18 cellular contexts compared by ENCODE assay signal in the genomic region with DNA sequence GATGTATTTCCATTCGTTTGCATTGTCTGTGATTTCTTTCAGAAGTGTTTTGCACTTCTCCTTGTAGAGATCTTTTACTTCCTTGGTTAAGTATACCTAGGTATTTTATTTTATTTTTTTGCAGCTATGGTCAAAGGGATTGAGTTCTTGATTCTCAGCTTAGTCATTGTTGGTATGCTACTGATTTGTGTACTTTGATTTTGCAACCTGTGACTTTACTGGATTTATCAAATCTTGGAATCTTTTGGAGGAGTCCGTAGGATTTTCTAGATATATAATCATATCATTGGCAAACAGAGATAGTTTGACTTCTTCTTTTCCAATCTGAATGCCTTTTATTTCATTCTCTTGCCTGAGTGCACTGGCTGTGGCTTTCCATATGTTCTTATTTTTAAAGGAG. TPM values are rescaled to one million over a fixed set of nuclear protein-coding genes. Genes with fewer than 3 reads are reported as not detected.
DNase-seq lines count a peak whose midpoint lies in the region; ATAC-seq, FAIRE-seq and TF ChIP-seq lines count a peak whose summit lies in the region.
"Had no signal": no experiment of that assay in that cellular context is flagged by ENCODE, and none has a peak within 500 bp of the region (broad histone marks: within the 10 kb centered on the region; RNA-seq: fewer than 3 reads in every experiment).

No MANE protein-coding gene starts in this region.

- intact Hi-C loops in CD4-positive, alpha-beta memory T cell (cut with micrococcal nuclease), result no loop called here
- intact Hi-C loops in PC-9 (cut with micrococcal nuclease; ENCODE audit: unreplicated experiment), result no loop called here

- BruUV-seq in PC-9 (replicated peaks; lab: Mats Ljungman, UMichigan), result no TSS peak

- ATAC-seq in CD4-positive, CD25-positive, alpha-beta regulatory T cell (ENCODE audit: low read depth in 2 of 2), result no peak
- no peak for ATAC-seq in HG02798 (IDR thresholded peaks at IDR 0.05; ENCODE audit: poor library complexity, unreplicated experiment)
- ATAC-seq in HG02763 (IDR thresholded peaks at IDR 0.05; ENCODE audit: unreplicated experiment), result no peak

- H3K36me3 Mint-ChIP-seq in CD4-positive, CD25-positive, alpha-beta regulatory T cell, result peaks cover 19% of the 10 kb centered on the region
- peaks cover 7 to 53% of the 10 kb centered on the region in 2 donors for H3K36me3 Mint-ChIP-seq in CD4-positive, alpha-beta memory T cell
- H3K36me3 Mint-ChIP-seq in immature natural killer cell, result peaks cover 3 to 19% (median 5%) of the 10 kb centered on the region in 3 donors

- H3K27me3 Mint-ChIP-seq in CD4-positive, CD25-positive, alpha-beta regulatory T cell, result no peaks in the 10 kb centered on the region
- no peaks in the 10 kb centered on the region for H3K27me3 Mint-ChIP-seq in CD4-positive, alpha-beta memory T cell
- peaks cover 0 to 2% (median 1%) of the 10 kb centered on the region in 3 donors for H3K27me3 Mint-ChIP-seq in immature natural killer cell (ENCODE audit: low read depth in 3 of 3)

- no peaks in the 10 kb centered on the region for H3K9me3 ChIP-seq in CD4-positive, CD25-positive, alpha-beta regulatory T cell (ENCODE audit: control insufficient read depth in 2 of 2, low read length in 2 of 2)
- H3K9me3 ChIP-seq in CD4-positive, alpha-beta memory T cell (ENCODE audit: control insufficient read depth in 1 of 2, low read length in 2 of 2), result no peaks in the 10 kb centered on the region
- no peaks in the 10 kb centered on the region for H3K9me3 ChIP-seq in PC-9 (ENCODE audit: insufficient read depth, low read depth)

- FAIRE-seq in bronchial epithelial cell (lab: Jason Lieb, UNC), result no peak
- FAIRE-seq: G401.6, GM12892, H1 had no signal

- no peaks in the 10 kb centered on the region for H3K9me2 ChIP-seq in PC-9 (ENCODE audit: insufficient read depth)

- peaks cover 32% of the 10 kb centered on the region for H3K36me3 ChIP-seq in CD4-positive, CD25-positive, alpha-beta regulatory T cell (ENCODE audit: control insufficient read depth, insufficient read depth, low read length)
- peaks cover 9% of the 10 kb centered on the region for H3K36me3 ChIP-seq in CD4-positive, alpha-beta memory T cell (ENCODE audit: insufficient read depth, low read length)
- peaks cover 13% of the 10 kb centered on the region for H3K36me3 ChIP-seq in PC-9 (ENCODE audit: low read depth)
- no peaks in the 10 kb centered on the region for H3K36me3 ChIP-seq in bronchial epithelial cell (ENCODE audit: control insufficient read depth, insufficient read depth, low read length)

- no peak overlapping the region for H3K4me3 ChIP-seq in CD4-positive, CD25-positive, alpha-beta regulatory T cell (ENCODE audit: low read depth, low read length)
- no peak overlapping the region for H3K4me3 ChIP-seq in CD4-positive, alpha-beta memory T cell (ENCODE audit: low read length in 2 of 2)
- H3K4me3 ChIP-seq in PC-9 (no peak overlapping the region), bronchial epithelial cell (ENCODE audit: low read depth, low read length) (no peak overlapping the region)

- no peak overlapping the region for H3K4me3 Mint-ChIP-seq in CD4-positive, CD25-positive, alpha-beta regulatory T cell
- no peak overlapping the region for H3K4me3 Mint-ChIP-seq in CD4-positive, alpha-beta memory T cell
- no peak overlapping the region for H3K4me3 Mint-ChIP-seq in immature natural killer cell
- H3K4me3 Mint-ChIP-seq: CD14-positive monocyte, HFFc6 had no signal

- no peaks in the 10 kb centered on the region for H3K9me3 Mint-ChIP-seq in CD4-positive, CD25-positive, alpha-beta regulatory T cell
- H3K9me3 Mint-ChIP-seq in CD4-positive, alpha-beta memory T cell, result peaks cover 0 to 3% (median 0%) of the 10 kb centered on the region in 8 donors
- H3K9me3 Mint-ChIP-seq in immature natural killer cell, result no peaks in the 10 kb centered on the region
- H3K9me3 Mint-ChIP-seq: CD14-positive monocyte, HFFc6 had no signal

- no peak for DNase-seq in CD4-positive, CD25-positive, alpha-beta regulatory T cell
- no peak for DNase-seq in CD4-positive, alpha-beta memory T cell
- DNase-seq in PC-9 (peak in 1 of 2 experiments; percentile 82), bronchial epithelial cell (ENCODE audit: low read depth) (peak; percentile 23), immature natural killer cell (no peak), SIG-M5 treated with dmso at 0.1 percent for 504 hours (lab: John Stamatoyannopoulos, UW; ENCODE audit: unreplicated experiment) (no peak)
- DNase-seq: DMS79 treated with DMSO at 0.1 percent for 48 hours, EL, HCEC 1CT, HFFc6, IMR-90, KG1 had no signal

- peak overlapping the region in 2 of 3 donors; percentile 4 to 27 for H3K27ac Mint-ChIP-seq in CD4-positive, CD25-positive, alpha-beta regulatory T cell
- peak overlapping the region in 4 of 7 donors; percentile 7 to 62 (median 54) for H3K27ac Mint-ChIP-seq in CD4-positive, alpha-beta memory T cell
- no peak overlapping the region for H3K27ac Mint-ChIP-seq in immature natural killer cell
- H3K27ac Mint-ChIP-seq: CD14-positive monocyte, HFFc6 had no signal

- TF ChIP-seq CTCF in PC-9 (conservative IDR thresholded peaks at IDR 0.05), result no peak
- no peak for TF ChIP-seq CTCF in bronchial epithelial cell (IDR thresholded peaks at IDR 0.05; ENCODE audit: insufficient read depth, low read length, severe bottlenecking)

- H3F3A ChIP-seq in PC-9 (ENCODE audit: insufficient read depth, low read depth), result peaks cover 2% of the 10 kb centered on the region; the same call in 1 of the 2 replicates

- no peak overlapping the region for H3K27ac ChIP-seq in CD4-positive, CD25-positive, alpha-beta regulatory T cell (ENCODE audit: insufficient read depth, low read length, poor library complexity, severe bottlenecking)
- no peak overlapping the region for H3K27ac ChIP-seq in CD4-positive, alpha-beta memory T cell (ENCODE audit: low read depth, low read length)
- 0 out of 2 replicates have a peak overlapping the region, but pooled peaks have one; percentile 12 for H3K27ac ChIP-seq in PC-9

- H3K4me1 Mint-ChIP-seq in CD4-positive, CD25-positive, alpha-beta regulatory T cell, result peaks cover 18 to 52% (median 41%) of the 10 kb centered on the region in 4 donors
- H3K4me1 Mint-ChIP-seq in CD4-positive, alpha-beta memory T cell, result peaks cover 36 to 59% (median 40%) of the 10 kb centered on the region in 4 donors
- H3K4me1 Mint-ChIP-seq in immature natural killer cell, result peaks cover 40 to 66% of the 10 kb centered on the region in 2 donors
- H3K4me1 Mint-ChIP-seq: CD14-positive monocyte had no signal

- no peak overlapping the region for H2AFZ ChIP-seq in PC-9

- no peaks in the 10 kb centered on the region for H3K27me3 ChIP-seq in CD4-positive, CD25-positive, alpha-beta regulatory T cell (ENCODE audit: control insufficient read depth, insufficient read depth, low read length)
- H3K27me3 ChIP-seq in CD4-positive, alpha-beta memory T cell (ENCODE audit: insufficient read depth, low read length), result no peaks in the 10 kb centered on the region
- H3K27me3 ChIP-seq in PC-9 (ENCODE audit: insufficient read depth, low read depth), result no peaks in the 10 kb centered on the region
- H3K27me3 ChIP-seq in bronchial epithelial cell (ENCODE audit: control insufficient read depth, insufficient read depth, low read length), result no peaks in the 10 kb centered on the region

- H3K4me2 ChIP-seq in PC-9, result peak overlapping the region; percentile 27

- peaks cover 11% of the 10 kb centered on the region; the same call in 1 of the 2 replicates for H4K20me1 ChIP-seq in PC-9 (ENCODE audit: insufficient read depth)

- POLR2A ChIA-PET in CD4-positive, alpha-beta memory T cell (lab: Charles Lee; ENCODE audit: partially characterized antibody), result no interaction called here
- POLR2A ChIA-PET in PC-9 (lab: Charles Lee; ENCODE audit: unreplicated experiment), result interaction anchor here (0.6 kb wide), 1 partner anchor 170 kb away, joined by 4 read pairs; no protein-coding TSS in a partner anchor

- H3K79me2 ChIP-seq in PC-9 (ENCODE audit: low read depth), result peaks cover 15% of the 10 kb centered on the region; the same call in 1 of the 2 replicates

- CTCF ChIA-PET in CD4-positive, alpha-beta memory T cell (lab: Charles Lee; ENCODE audit: partially characterized antibody), result interaction anchor here (1.2 to 1.8 kb wide), 2 partner anchors 18 to 167 kb away, joined by 3 to 17 read pairs; no protein-coding TSS in a partner anchor
- CTCF ChIA-PET in PC-9 (lab: Charles Lee), result interaction anchor here (1.2 kb wide), 1 partner anchor 60 kb away, joined by 3 read pairs; no protein-coding TSS in a partner anchor

- H3K4me1 ChIP-seq in CD4-positive, CD25-positive, alpha-beta regulatory T cell (ENCODE audit: control insufficient read depth, insufficient read depth, low read length, poor library complexity, severe bottlenecking), result no peaks in the 10 kb centered on the region
- peaks cover 17% of the 10 kb centered on the region for H3K4me1 ChIP-seq in CD4-positive, alpha-beta memory T cell (ENCODE audit: insufficient read depth, low read length)
- H3K4me1 ChIP-seq in PC-9 (replicated peaks; ENCODE audit: insufficient read depth), result peaks cover 23% of the 10 kb centered on the region

RNA-seq across cellular contexts. Expression of a gene that starts 41.9 kb away (rescaled TPM):
- 110 TPM for total RNA-seq in CD4-positive, CD25-positive, alpha-beta regulatory T cell
- 10 to 100 TPM; 45.7 to 78.5 (median 70.9) TPM for polyA plus RNA-seq in CD4-positive, CD25-positive, alpha-beta regulatory T cell
- total RNA-seq in CD4-positive, alpha-beta memory T cell, result 100 to 1,000 TPM; 144 to 151 TPM
- polyA plus RNA-seq in CD4-positive, alpha-beta memory T cell, result 10 to 100 TPM; 89.8 to 93.3 TPM
- total RNA-seq in PC-9 (2021) (42.2 and 56.6 TPM in 2 replicates), bronchial epithelial cell (22.4 and 25.2 TPM in 2 replicates)
- polyA plus RNA-seq in immature natural killer cell, result 100 to 1,000 TPM in 2 of 3 donors, 10 to 100 TPM in 1; 81.3 to 118 (median 103) TPM

Comparison
In these comparisons a context has a peak if more than half of its experiments do, and no peak if none do; other contexts are left out.
1. H3K27ac Mint-ChIP-seq: peak in CD4-positive, CD25-positive, alpha-beta regulatory T cell (2 of 3) and CD4-positive, alpha-beta memory T cell (4 of 7); none in immature natural killer cell (0 of 6).